In genomic region chr6:79495246-79495645, GRCh38 we compare ENCODE assay signal across 30 cellular contexts.
"Had no signal": no experiment of that assay in that cellular context is flagged by ENCODE, and none has a peak within 500 bp of the region (broad histone marks: within the 10 kb centered on the region; RNA-seq: fewer than 3 reads in every experiment).

No MANE protein-coding gene starts in this region.

- H3K27ac ChIP-seq: brain microvascular endothelial cell, coronary artery, dorsolateral prefrontal cortex, esophagus muscularis mucosa, foreskin keratinocyte, gastrocnemius medialis, heart left ventricle had no signal

- H3K9me3 Mint-ChIP-seq: activated B cell treated with CpG ODN at 0.5 μM for 24 hours; activated CD8-positive, alpha-beta T cell treated with anti-CD3 and anti-CD28 coated beads for 36 hours; activated T-cell treated with anti-CD3 and anti-CD28 coated beads, Interleukin-2, amount 50 U/mL, for 4 hours; activated T-helper 17 cell treated with anti-CD3 and anti-CD28 coated beads, Interleukin-2, amount 50 U/mL, for 72 hours; central memory CD8-positive, alpha-beta T cell; dendritic cell treated with granulocyte-macrophage colony-stimulating factor and Interleukin-4, amounts not matched to agents 40 ng/mL and 50 ng/mL, for 4 days had no signal

- H3K9me3 ChIP-seq: esophagus muscularis mucosa, gastrocnemius medialis, heart left ventricle had no signal

- DNase-seq: activated B cell treated with CpG ODN at 0.5 μM for 24 hours; activated CD4-positive, alpha-beta T cell treated with anti-CD3 and anti-CD28 coated beads for 48 hours; activated CD4-positive, alpha-beta T cell treated with anti-CD3 and anti-CD28 coated beads, Interleukin-2, amount 50 U/mL, for 1 hour; activated CD4-positive, alpha-beta T cell treated with anti-CD3 and anti-CD28 coated beads, Interleukin-2, amount 50 U/mL, for 48 hours; activated CD8-positive, alpha-beta memory T cell treated with anti-CD3 and anti-CD28 coated beads for 24 hours; activated CD8-positive, alpha-beta T cell treated with anti-CD3 and anti-CD28 coated beads for 36 hours; activated effector memory CD4-positive, alpha-beta T cell treated with Interleukin-2 at 50 U/mL for 16 hours; activated gamma-delta T cell treated with Interleukin-2 at 50 U/mL for 16 hours; activated naive CD4-positive, alpha-beta T cell treated with anti-CD3 and anti-CD28 coated beads, Interleukin-2, amount 50 U/mL, for 16 hours; activated naive CD4-positive, alpha-beta T cell treated with Interleukin-2 at 50 U/mL for 16 hours; activated T-cell treated with anti-CD3 and anti-CD28 coated beads, Interleukin-2, amount 50 U/mL, for 4 hours; amniotic stem cell; anterior cingulate cortex; brain microvascular endothelial cell; dorsolateral prefrontal cortex; effector memory CD4-positive, alpha-beta T cell; erythroblast; foreskin keratinocyte; gastrocnemius medialis; heart left ventricle; T-helper 2 cell had no signal

- ATAC-seq: activated CD4-positive, CD25-positive, alpha-beta regulatory T cell treated with anti-CD3 and anti-CD28 coated beads, Interleukin-2, amount 50 U/mL, for 24 hours; activated CD8-positive, alpha-beta T cell treated with anti-CD3 and anti-CD28 coated beads for 36 hours; activated T-cell treated with anti-CD3 and anti-CD28 coated beads, Interleukin-2, amount 50 U/mL, for 4 hours; activated T-helper 17 cell treated with anti-CD3 and anti-CD28 coated beads, Interleukin-2, amount 50 U/mL, for 72 hours; foreskin keratinocyte; gastrocnemius medialis; heart left ventricle had no signal

- H3K36me3 Mint-ChIP-seq: activated naive CD8-positive, alpha-beta T cell had no signal

- H3K27me3 Mint-ChIP-seq: activated B cell treated with CpG ODN at 0.5 μM for 24 hours; activated CD8-positive, alpha-beta T cell treated with anti-CD3 and anti-CD28 coated beads for 36 hours; activated naive CD8-positive, alpha-beta T cell; activated T-helper 17 cell treated with anti-CD3 and anti-CD28 coated beads, Interleukin-2, amount 50 U/mL, for 72 hours; central memory CD8-positive, alpha-beta T cell; dendritic cell treated with granulocyte-macrophage colony-stimulating factor and Interleukin-4, amounts not matched to agents 40 ng/mL and 50 ng/mL, for 4 days had no signal

- H3K4me3 ChIP-seq: coronary artery, dorsolateral prefrontal cortex, esophagus muscularis mucosa, gastrocnemius medialis, heart left ventricle had no signal

- H3K27me3 ChIP-seq: brain microvascular endothelial cell, dorsolateral prefrontal cortex, esophagus muscularis mucosa, foreskin keratinocyte, gastrocnemius medialis, heart left ventricle had no signal

- FAIRE-seq: astrocyte, bronchial epithelial cell had no signal

- H3K4me1 Mint-ChIP-seq: activated B cell treated with CpG ODN at 0.5 μM for 24 hours; activated T-helper 17 cell treated with anti-CD3 and anti-CD28 coated beads, Interleukin-2, amount 50 U/mL, for 72 hours; central memory CD8-positive, alpha-beta T cell had no signal

- H3K4me3 Mint-ChIP-seq: activated B cell treated with CpG ODN at 0.5 μM for 24 hours; activated CD8-positive, alpha-beta T cell treated with anti-CD3 and anti-CD28 coated beads for 36 hours; activated naive CD8-positive, alpha-beta T cell; activated T-cell treated with anti-CD3 and anti-CD28 coated beads, Interleukin-2, amount 50 U/mL, for 4 hours; activated T-helper 17 cell treated with anti-CD3 and anti-CD28 coated beads, Interleukin-2, amount 50 U/mL, for 72 hours; central memory CD8-positive, alpha-beta T cell; dendritic cell treated with granulocyte-macrophage colony-stimulating factor and Interleukin-4, amounts not matched to agents 40 ng/mL and 50 ng/mL, for 4 days had no signal

- H3K27ac Mint-ChIP-seq: activated B cell treated with CpG ODN at 0.5 μM for 24 hours; activated CD8-positive, alpha-beta T cell treated with anti-CD3 and anti-CD28 coated beads for 36 hours; activated naive CD8-positive, alpha-beta T cell; activated T-helper 17 cell treated with anti-CD3 and anti-CD28 coated beads, Interleukin-2, amount 50 U/mL, for 72 hours; dendritic cell treated with granulocyte-macrophage colony-stimulating factor and Interleukin-4, amounts not matched to agents 40 ng/mL and 50 ng/mL, for 4 days had no signal

- H3K4me1 ChIP-seq: esophagus muscularis mucosa, foreskin keratinocyte, gastrocnemius medialis, heart left ventricle had no signal
